In genomic region chr12:131934535-131934934, GRCh38 we compare ENCODE assay signal across 28 cellular contexts.
"Had no signal": no experiment of that assay in that cellular context is flagged by ENCODE, and none has a peak within 500 bp of the region (broad histone marks: within the 10 kb centered on the region; RNA-seq: fewer than 3 reads in every experiment).

No MANE protein-coding gene starts in this region.

- H3K36me3 ChIP-seq: ovary, prostate gland had no signal

- H3K4me1 ChIP-seq: parathyroid adenoma, prostate gland had no signal

- H3K27me3 ChIP-seq: neural progenitor cell, ovary, right lobe of liver, sigmoid colon, thyroid gland, tibial nerve, upper lobe of left lung, vagina had no signal

- H3K27ac ChIP-seq: neural progenitor cell, ovary, parathyroid adenoma, prostate gland, right lobe of liver, sigmoid colon, thoracic aorta, thyroid gland, tibial nerve, upper lobe of left lung, vagina had no signal

- H3K9me3 ChIP-seq: ovary, prostate gland, right lobe of liver, sigmoid colon, thoracic aorta, thyroid gland, tibial nerve, upper lobe of left lung, vagina had no signal

- ATAC-seq: naive thymus-derived CD4-positive, alpha-beta T cell; natural killer cell; right cardiac atrium; right lobe of liver; stimulated activated memory B cell treated with anti-CD40 and anti-IgM and Interleukin-4, amounts not matched to agents 10 μg/mL and 1 μg/mL and 100 μg/mL, for 72 hours; stimulated activated naive CD8-positive, alpha-beta T cell treated with anti-CD3 and anti-CD28 coated beads, Interleukin-15, amount 100 ng/mL, for 72 hours; stimulated activated naive CD8-positive, alpha-beta T cell treated with anti-CD3 and anti-CD28 coated beads, Interleukin-15, Interleukin-2, amounts not matched to agents 100 U/mL and 50 U/mL, for 24 hours had no signal

- H3K4me3 ChIP-seq: neural progenitor cell, ovary, prostate gland, right lobe of liver, sigmoid colon, thoracic aorta, thyroid gland, tibial nerve, upper lobe of left lung, vagina had no signal

- DNase-seq: naive thymus-derived CD4-positive, alpha-beta T cell; natural killer cell; occipital lobe; ovary; retina; sigmoid colon; small intestine; stimulated activated CD4-positive, alpha-beta T cell treated with anti-CD3 and anti-CD28 coated beads, Interleukin-12 subunit alpha, Interleukin-12 subunit beta, amount 100 ng/mL, for 4 hours; stimulated activated CD4-positive, alpha-beta T cell treated with anti-CD3 and anti-CD28 coated beads, Interleukin-1b, Interleukin-23, amount 100 ng/mL, for 48 hours; stimulated activated CD4-positive, alpha-beta T cell treated with anti-CD3 and anti-CD28 coated beads, Interleukin-4, amount 100 ng/mL, for 1 hour; stimulated activated CD4-positive, alpha-beta T cell treated with anti-CD3 and anti-CD28 coated beads, Interleukin-4, amount 100 ng/mL, for 4 hours; stimulated activated CD8-positive, alpha-beta memory T cell treated with anti-CD3 and anti-CD28 coated beads, Interleukin-4, amount 100 ng/mL, for 48 hours; stimulated activated naive CD4-positive, alpha-beta T cell; stimulated activated naive CD8-positive, alpha-beta T cell treated with anti-CD3 and anti-CD28 coated beads, Interleukin-15, amount 100 ng/mL, for 72 hours; stimulated activated naive CD8-positive, alpha-beta T cell treated with anti-CD3 and anti-CD28 coated beads, Interleukin-15, Interleukin-2, amounts not matched to agents 100 U/mL and 50 U/mL, for 24 hours; substantia nigra; thyroid gland; trophoblast cell; upper lobe of left lung had no signal
